34 cellular contexts compared by ENCODE assay signal in genomic region chr5:5303242-5303641, GRCh38.
"Had no signal": no experiment of that assay in that cellular context is flagged by ENCODE, and none has a peak within 500 bp of the region (broad histone marks: within the 10 kb centered on the region; RNA-seq: fewer than 3 reads in every experiment).

No MANE protein-coding gene starts in this region.

- H3K4me3 ChIP-seq: body of pancreas, breast epithelium, Peyer's patch had no signal

- ATAC-seq: activated CD8-positive, alpha-beta T cell treated with anti-CD3 and anti-CD28 coated beads for 36 hours; body of pancreas; PC-3; Right ventricle myocardium inferior had no signal

- H3K4me3 Mint-ChIP-seq: activated CD4-positive, alpha-beta T cell treated with anti-CD3 and anti-CD28 coated beads, Interleukin-2, amount 10 ng/mL, durations not matched to agents 24 days and 14 days; activated CD8-positive, alpha-beta T cell treated with anti-CD3 and anti-CD28 coated beads for 36 hours; activated naive CD4-positive, alpha-beta T cell treated with anti-CD3 and anti-CD28 coated beads, Interleukin-2, amount 50 U/mL, for 24 hours; activated naive CD8-positive, alpha-beta T cell treated with anti-CD3 and anti-CD28 coated beads, Interleukin-2, amount 10 ng/mL, durations not matched to agents 7 days and 5 days; activated T-cell treated with anti-CD3 and anti-CD28 coated beads, Interleukin-2, amount 50 U/mL, for 24 hours had no signal

- DNase-seq: activated CD4-positive, alpha-beta T cell treated with anti-CD3 and anti-CD28 coated beads, Interleukin-2, amount 10 ng/mL, durations not matched to agents 24 days and 14 days; activated CD4-positive, alpha-beta T cell treated with anti-CD3 and anti-CD28 coated beads, Interleukin-2, amount 50 U/mL, for 4 hours; activated CD8-positive, alpha-beta T cell treated with anti-CD3 and anti-CD28 coated beads for 36 hours; activated gamma-delta T cell; activated naive CD4-positive, alpha-beta T cell treated with Interleukin-2 at 50 U/mL for 16 hours; activated naive CD8-positive, alpha-beta T cell treated with anti-CD3 and anti-CD28 coated beads, Interleukin-2, amount 10 ng/mL, durations not matched to agents 7 days and 5 days; activated T-cell treated with anti-CD3 and anti-CD28 coated beads, Interleukin-2, amount 50 U/mL, for 24 hours; amygdala; body of pancreas; MM.1S; MV-4-11; NCI-H1092; NCI-H146; NCI-H187; NCI-H2029 treated with DMSO at 0.1 percent for 48 hours; NCI-H2107; NCI-H2171; NCI-H510A; NCI-H526; NCI-H748 treated with DMSO at 0.1 percent for 48 hours; NK-92 treated with Interleukin-12 subunit alpha and Interleukin-12 subunit beta, amount 100 ng/mL, for 24 hours; PC-3; Peyer's patch; SIG-M5; SW 1271; T-helper 1 cell; T-helper 2 cell; T-helper 9 cell had no signal

- H3K4me1 Mint-ChIP-seq: activated CD4-positive, alpha-beta T cell treated with anti-CD3 and anti-CD28 coated beads, Interleukin-2, amount 10 ng/mL, durations not matched to agents 24 days and 14 days; activated naive CD4-positive, alpha-beta T cell treated with anti-CD3 and anti-CD28 coated beads, Interleukin-2, amount 50 U/mL, for 24 hours; activated naive CD8-positive, alpha-beta T cell treated with anti-CD3 and anti-CD28 coated beads, Interleukin-2, amount 10 ng/mL, durations not matched to agents 7 days and 5 days had no signal

- H3K27me3 ChIP-seq: body of pancreas, breast epithelium, Peyer's patch had no signal

- H3K4me2 ChIP-seq: KMS-11 had no signal

- H3K36me3 ChIP-seq: breast epithelium, Peyer's patch had no signal

- H3K9me3 ChIP-seq: body of pancreas had no signal

- H3K9ac ChIP-seq: KMS-11 had no signal

- H3K27ac Mint-ChIP-seq: activated CD4-positive, alpha-beta T cell treated with anti-CD3 and anti-CD28 coated beads, Interleukin-2, amount 10 ng/mL, durations not matched to agents 24 days and 14 days; activated CD8-positive, alpha-beta T cell treated with anti-CD3 and anti-CD28 coated beads for 36 hours; activated naive CD4-positive, alpha-beta T cell treated with anti-CD3 and anti-CD28 coated beads, Interleukin-2, amount 50 U/mL, for 24 hours; activated naive CD8-positive, alpha-beta T cell treated with anti-CD3 and anti-CD28 coated beads, Interleukin-2, amount 10 ng/mL, durations not matched to agents 7 days and 5 days; activated T-cell treated with anti-CD3 and anti-CD28 coated beads, Interleukin-2, amount 50 U/mL, for 24 hours; activated T-helper 2 cell treated with anti-CD3 and anti-CD28 coated beads, Interferon-gamma antibody, Interleukin-2, Interleukin-4, amounts not matched to agents 10 μg/mL and 5 μg/mL and 100 μg/mL, durations not matched to agents 14 hours and 24 hours and 36 hours had no signal

- H3K27me3 Mint-ChIP-seq: activated CD4-positive, alpha-beta T cell treated with anti-CD3 and anti-CD28 coated beads, Interleukin-2, amount 10 ng/mL, durations not matched to agents 24 days and 14 days; activated CD8-positive, alpha-beta T cell treated with anti-CD3 and anti-CD28 coated beads for 36 hours; activated naive CD4-positive, alpha-beta T cell treated with anti-CD3 and anti-CD28 coated beads, Interleukin-2, amount 50 U/mL, for 24 hours; activated naive CD8-positive, alpha-beta T cell treated with anti-CD3 and anti-CD28 coated beads, Interleukin-2, amount 10 ng/mL, durations not matched to agents 7 days and 5 days; activated T-cell treated with anti-CD3 and anti-CD28 coated beads, Interleukin-2, amount 50 U/mL, for 24 hours had no signal

- H3K36me3 Mint-ChIP-seq: activated naive CD8-positive, alpha-beta T cell treated with anti-CD3 and anti-CD28 coated beads, Interleukin-2, amount 10 ng/mL, durations not matched to agents 7 days and 5 days had no signal

- H3K4me1 ChIP-seq: body of pancreas, breast epithelium, Peyer's patch had no signal

- H3K27ac ChIP-seq: body of pancreas, breast epithelium, KMS-11, Peyer's patch, RWPE1 had no signal
